18 cellular contexts compared by ENCODE assay signal in the genomic region with DNA sequence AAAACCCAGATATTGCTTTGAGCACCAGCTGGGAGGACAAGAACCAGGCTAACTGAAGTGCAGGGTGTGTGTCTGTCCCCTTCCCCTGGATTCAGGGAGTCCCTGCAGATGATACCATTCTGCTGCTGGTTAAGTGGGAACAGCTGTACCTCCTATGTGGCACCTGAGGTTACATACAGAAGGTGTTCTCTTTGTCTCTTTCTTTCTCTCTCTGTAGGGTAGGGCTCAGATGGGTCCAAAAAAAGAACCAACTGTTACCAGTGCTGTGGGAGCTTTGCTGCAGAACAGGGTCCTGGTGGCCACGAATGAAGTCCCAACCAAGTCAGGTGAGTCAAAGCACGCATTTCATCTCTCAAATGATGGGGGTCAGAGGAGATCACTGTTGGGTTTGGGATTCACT. TPM values are rescaled to one million over a fixed set of nuclear protein-coding genes. Genes with fewer than 3 reads are reported as not detected.
"Had no signal": no experiment of that assay in that cellular context is flagged by ENCODE, and none has a peak within 500 bp of the region (broad histone marks: within the 10 kb centered on the region; RNA-seq: fewer than 3 reads in every experiment).

No MANE protein-coding gene starts in this region.

- H3K27me3 ChIP-seq: dorsolateral prefrontal cortex, esophagus squamous epithelium, pancreas had no signal

- H3K36me3 ChIP-seq: esophagus squamous epithelium, pancreas had no signal

- H3K9me3 ChIP-seq: esophagus squamous epithelium, pancreas had no signal

- H3K27ac ChIP-seq: pancreas had no signal

- DNase-seq: activated B cell treated with CpG ODN at 0.5 μM for 24 hours; activated CD4-positive, alpha-beta T cell treated with anti-CD3 and anti-CD28 coated beads, Interleukin-2, amount 50 U/mL, for 1 hour; activated naive CD4-positive, alpha-beta T cell treated with anti-CD3 and anti-CD28 coated beads for 36 hours; activated T-cell treated with anti-CD3 and anti-CD28 coated beads for 4 hours; dorsolateral prefrontal cortex; esophagus squamous epithelium; foreskin fibroblast; pancreas; T-helper 17 cell; trophoblast cell had no signal

- H3K4me3 ChIP-seq: dorsolateral prefrontal cortex, esophagus squamous epithelium, pancreas, skin epidermis had no signal

- ATAC-seq: left lobe of liver, pancreas, T-helper 17 cell had no signal

- H3K4me1 ChIP-seq: pancreas had no signal

RNA-seq across cellular contexts. Expression of gene ZC2HC1B, which starts 38.6 kb away (rescaled TPM):
- total RNA-seq: activated CD8-positive, alpha-beta memory T cell treated with anti-CD3 and anti-CD28 coated beads for 36 hours; activated naive CD4-positive, alpha-beta T cell treated with anti-CD3 and anti-CD28 coated beads for 36 hours; activated T-helper 17 cell treated with anti-CD3 and anti-CD28 coated beads, Interleukin-2, amount 50 U/mL, for 72 hours; cerebellum; esophagus squamous epithelium; left lobe of liver; neural crest cell; pancreas; renal cortical epithelial cell; subcutaneous adipose tissue had no signal
- polyA plus RNA-seq: pancreas had no signal
